Comparison of ENCODE assay signal across 26 cellular contexts in the genomic region with DNA sequence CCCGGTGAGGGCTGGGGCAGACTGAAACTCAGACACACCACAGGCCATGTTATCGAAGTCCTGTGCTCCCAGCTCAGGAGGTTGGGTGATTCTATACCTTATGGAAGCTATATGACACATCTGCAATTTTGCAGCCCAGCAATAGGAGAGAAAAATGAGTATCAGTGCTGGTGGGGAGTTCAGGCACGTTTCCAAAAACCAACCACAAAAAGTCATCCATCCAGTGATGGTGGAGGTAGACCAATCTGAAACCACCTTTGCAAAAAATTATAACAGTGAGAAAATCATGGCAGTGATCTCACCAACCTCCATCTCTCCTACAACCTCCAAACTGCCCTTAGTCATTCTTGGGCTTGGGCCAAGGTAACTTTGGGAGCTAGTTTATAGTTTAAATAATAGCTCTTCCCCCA.
DNase-seq lines count a peak whose midpoint lies in the region; FAIRE-seq and TF ChIP-seq lines count a peak whose summit lies in the region.
"Had no signal": no experiment of that assay in that cellular context is flagged by ENCODE, and none has a peak within 500 bp of the region (broad histone marks: within the 10 kb centered on the region; RNA-seq: fewer than 3 reads in every experiment).

No MANE protein-coding gene starts in this region.

- peak; percentile 25 for DNase-seq in H54 (ENCODE audit: insufficient read length, low spot score)
- peak; percentile 67 for DNase-seq in RCC 7860 (ENCODE audit: low spot score)
- peak; percentile 7 for DNase-seq in epithelial cell of esophagus (ENCODE audit: low read depth)
- DNase-seq in stromal cell of bone marrow (ENCODE audit: low read depth) = peak; percentile 38
- DNase-seq in NAMALWA (ENCODE audit: low spot score) = no peak
- no peak for DNase-seq in ACHN
- DNase-seq in NCI-H345 (lab: John Stamatoyannopoulos, UW) = no peak
- DNase-seq: activated CD4-positive, alpha-beta memory T cell treated with anti-CD3 and anti-CD28 coated beads, Interleukin-2, amount 10 ng/mL, durations not matched to agents 7 days and 5 days; activated naive CD4-positive, alpha-beta T cell treated with anti-CD3 and anti-CD28 coated beads, Interleukin-2, amount 50 U/mL, for 16 hours; activated T-cell treated with anti-CD3 and anti-CD28 coated beads, Interleukin-2, amount 50 U/mL, for 1 hour; left cardiac atrium; naive thymus-derived CD8-positive, alpha-beta T cell; NCI-H1105 treated with DMSO at 0.1 percent for 48 hours; NCI-H2081 treated with DMSO at 0.1 percent for 48 hours; NCI-H510A treated with DMSO at 0.1 percent for 48 hours; SHP77 treated with DMSO at 0.1 percent for 48 hours; sigmoid colon; stimulated activated naive CD4-positive, alpha-beta T cell; T-helper 1 cell; thyroid gland had no signal

- no peak for TF ChIP-seq POLR2A in H54 (IDR thresholded peaks at IDR 0.05; ENCODE audit: low read depth, low read length)

- H3K4me3 ChIP-seq in epithelial cell of esophagus (ENCODE audit: low read length) = no peak overlapping the region
- H3K4me3 ChIP-seq: ascending aorta, BLaER1, coronary artery, gastroesophageal sphincter, sigmoid colon, thyroid gland had no signal

- no peak for TF ChIP-seq CTCF in epithelial cell of esophagus (IDR thresholded peaks at IDR 0.05; ENCODE audit: insufficient read depth, low read depth, low read length, missing control alignments)

- in situ Hi-C loops in ACHN (cut with HindIII; ENCODE audit: low pct_ligation_motif_present, low pct_unique_long_range_greater_than_20kb, low sequenced_read_pairs) = no loop called here

- FAIRE-seq in H54 (lab: Jason Lieb, UNC) (no peak), RCC 7860 (lab: Jason Lieb, UNC) (peak; percentile 87)
- FAIRE-seq: endometrium, G401.6 had no signal

Comparison
In these comparisons a context has a peak if more than half of its experiments do, and no peak if none do; other contexts are left out.
1. DNase-seq: peak in H54 (single experiment), RCC 7860 (single experiment), epithelial cell of esophagus (single experiment) and stromal cell of bone marrow (single experiment); none in NAMALWA (single experiment), ACHN (single experiment) and NCI-H345 (single experiment).